In genomic region chr1:1144122-1144842, GRCh38 we compare ENCODE assay signal across 7 cellular contexts. TPM values are rescaled to one million over a fixed set of nuclear protein-coding genes. Genes with fewer than 3 reads are reported as not detected.
A peak's percentile ranks its signal among the peaks of the same experiment; 100 is the strongest.
DNase-seq lines count a peak whose midpoint lies in the region; ATAC-seq and TF ChIP-seq lines count a peak whose summit lies in the region.

No MANE protein-coding gene starts in this region.

- peaks cover 4% of the 10 kb centered on the region for H3K4me1 ChIP-seq in RWPE2 (ENCODE audit: insufficient read depth, poor library complexity, severe bottlenecking)
- peaks cover 0 to 32% (median 18%) of the 10 kb centered on the region in 6 donors for H3K4me1 ChIP-seq in spleen

- peak overlapping the region; percentile 94 for H3K27ac ChIP-seq in HL-60 (replicated peaks)
- no peak overlapping the region for H3K27ac ChIP-seq in RWPE2 (ENCODE audit: poor library complexity, severe bottlenecking)
- peak overlapping the region; percentile 15 to 90 (median 76) for H3K27ac ChIP-seq in spleen
- no peak overlapping the region for H3K27ac ChIP-seq in coronary artery

- DNase-seq in HL-60 (ENCODE audit: low read depth in 1 of 2, low spot score in 1 of 2), result peak in 1 of 2 experiments; percentile 83
- DNase-seq in RWPE2 (ENCODE audit: low spot score), result no peak
- peak; percentile 92 for DNase-seq in spleen
- no peak for DNase-seq in coronary artery (ENCODE audit: low spot score)
- no peak for DNase-seq in hepatic stellate cell (ENCODE audit: low spot score)

- WGBS in spleen, 5 donors, result 26 to 39% (median 34%) methylated on average over 29 to 42 of the region's 42 CpGs

- H3K36me3 ChIP-seq in RWPE2 (ENCODE audit: low read depth), result no peaks in the 10 kb centered on the region
- H3K36me3 ChIP-seq in spleen, result no peaks in the 10 kb centered on the region

- H3K4me1 Mint-ChIP-seq in activated naive CD8-positive, alpha-beta T cell (ENCODE audit: low read depth), result peaks cover 10% of the 10 kb centered on the region

- ATAC-seq in RWPE2 (ENCODE audit: low read depth), result peak; percentile 58
- ATAC-seq in GM18511 (IDR thresholded peaks at IDR 0.05; ENCODE audit: unreplicated experiment), result no peak

- no peaks in the 10 kb centered on the region for H3K9me3 Mint-ChIP-seq in activated naive CD8-positive, alpha-beta T cell (ENCODE audit: low read depth)

- no peak for TF ChIP-seq CTCF in HL-60 (IDR thresholded peaks at IDR 0.05; ENCODE audit: insufficient read depth, low read length)
- no peak for TF ChIP-seq CTCF in RWPE2 (IDR thresholded peaks at IDR 0.05; ENCODE audit: poor library complexity, severe bottlenecking)
- no peak for TF ChIP-seq CTCF in spleen (IDR thresholded peaks at IDR 0.05 in 8 of 11, conservative IDR thresholded peaks at IDR 0.05 in 3 of 11)
- TF ChIP-seq CTCF in coronary artery (IDR thresholded peaks at IDR 0.05), result no peak

- no peaks in the 10 kb centered on the region for H3K9me3 ChIP-seq in RWPE2 (ENCODE audit: severe bottlenecking)
- H3K9me3 ChIP-seq in spleen, result no peaks in the 10 kb centered on the region

- intact Hi-C loops in spleen (cut with DNase I; ENCODE audit: low total_unique reads), result no loop called here

- TF ChIP-seq POLR2A in spleen (IDR thresholded peaks at IDR 0.05), result no peak

- H3K36me3 Mint-ChIP-seq in activated naive CD8-positive, alpha-beta T cell, result no peaks in the 10 kb centered on the region

- no peak overlapping the region for H3K4me3 Mint-ChIP-seq in activated naive CD8-positive, alpha-beta T cell

- no peaks in the 10 kb centered on the region for H3K27me3 ChIP-seq in HL-60 (ENCODE audit: insufficient read depth, poor library complexity, severe bottlenecking)
- no peaks in the 10 kb centered on the region for H3K27me3 ChIP-seq in RWPE2 (ENCODE audit: insufficient read depth, poor library complexity, severe bottlenecking)
- peaks cover 0 to 60% (median 0%) of the 10 kb centered on the region in 7 donors for H3K27me3 ChIP-seq in spleen (replicated peaks in 1 of 7)

- no peaks in the 10 kb centered on the region for H3K27me3 Mint-ChIP-seq in activated naive CD8-positive, alpha-beta T cell

- H3K4me3 ChIP-seq in HL-60 (replicated peaks; ENCODE audit: insufficient read depth, low read length) (no peak overlapping the region), RWPE2 (ENCODE audit: severe bottlenecking) (no peak overlapping the region), spleen (peak overlapping the region in 2 of 8 donors; percentile 6 to 30), coronary artery (no peak overlapping the region)

- peak overlapping the region; percentile 89 for H3K27ac Mint-ChIP-seq in activated naive CD8-positive, alpha-beta T cell

RNA-seq across cellular contexts. Expression of gene C1orf159, which starts 28.4 kb away (rescaled TPM):
- 10 to 100 TPM; 12.1 to 22.5 (median 18.7) TPM for total RNA-seq in spleen
- polyA plus RNA-seq in spleen, result 10 to 100 TPM in 2 of 3 donors, 1 to 10 TPM in 1; 8.5 to 25.7 (median 24.1) TPM

RNA-seq across cellular contexts. Expression of gene TTLL10, which starts 29.4 kb away (rescaled TPM):
- under 1 TPM in 2 of 7 donors, not detected in 5; 0.17 to 0.34 TPM for total RNA-seq in spleen
- polyA plus RNA-seq in spleen, result under 1 TPM in 2 of 3 donors, not detected in 1; 0.02 to 0.03 TPM

Comparison
In these comparisons a context has a peak if more than half of its experiments do, and no peak if none do; other contexts are left out.
1. H3K27ac ChIP-seq: peak in HL-60 (single experiment) and spleen (8 of 8); none in RWPE2 (single experiment) and coronary artery (0 of 2).